Comparison of ENCODE assay signal across 12 cellular contexts in the genomic region with DNA sequence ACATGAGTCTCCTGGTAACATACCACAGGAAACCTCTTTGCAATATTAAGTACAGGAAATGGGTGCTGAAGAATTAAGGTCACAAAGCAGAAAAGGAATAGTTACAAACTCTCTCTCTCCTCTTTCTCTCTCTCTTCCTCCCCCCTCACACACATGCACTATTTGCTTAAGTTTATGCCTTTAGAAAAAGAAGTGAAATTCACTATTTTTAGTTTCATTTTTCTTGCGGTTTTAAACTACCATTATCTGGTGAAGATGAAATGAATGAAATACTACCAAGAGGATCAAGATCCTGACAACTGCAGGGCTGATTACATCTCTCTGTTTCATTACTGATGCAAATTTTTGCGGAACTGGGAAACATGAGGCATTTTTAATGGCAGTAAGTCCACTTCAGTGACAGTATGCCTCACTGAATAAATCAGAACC.
DNase-seq lines count a peak whose midpoint lies in the region; ATAC-seq and TF ChIP-seq lines count a peak whose summit lies in the region.
"Had no signal": no experiment of that assay in that cellular context is flagged by ENCODE, and none has a peak within 500 bp of the region (broad histone marks: within the 10 kb centered on the region; RNA-seq: fewer than 3 reads in every experiment).

No MANE protein-coding gene starts in this region.

- H3K36me3 Mint-ChIP-seq in CD8-positive, alpha-beta memory T cell = no peaks in the 10 kb centered on the region

- no peak for TF ChIP-seq CTCF in prostate gland (IDR thresholded peaks at IDR 0.05)

- H3K36me3 ChIP-seq in prostate gland = no peaks in the 10 kb centered on the region
- H3K36me3 ChIP-seq in CD8-positive, alpha-beta memory T cell (ENCODE audit: insufficient read depth, low read length) = no peaks in the 10 kb centered on the region
- H3K36me3 ChIP-seq in aorta (ENCODE audit: control insufficient read depth in 1 of 2, insufficient read depth in 2 of 2, low read length in 1 of 2) = no peaks in the 10 kb centered on the region
- H3K36me3 ChIP-seq: thoracic aorta had no signal

- H3K27me3 ChIP-seq in prostate gland (replicated peaks; ENCODE audit: insufficient read depth) = no peaks in the 10 kb centered on the region
- H3K27me3 ChIP-seq in CD8-positive, alpha-beta memory T cell (ENCODE audit: insufficient read depth, low read length, poor library complexity, severe bottlenecking) = no peaks in the 10 kb centered on the region
- H3K27me3 ChIP-seq in aorta (ENCODE audit: control insufficient read depth in 1 of 2, insufficient read depth in 2 of 2, low read length in 1 of 2) = no peaks in the 10 kb centered on the region

- H3K4me3 ChIP-seq in prostate gland (no peak overlapping the region), aorta (ENCODE audit: low read length in 2 of 2) (no peak overlapping the region)
- H3K4me3 ChIP-seq in CD8-positive, alpha-beta memory T cell (ENCODE audit: low read length) = no peak overlapping the region
- H3K4me3 ChIP-seq: coronary artery, thoracic aorta had no signal

- DNase-seq in germinal center (ENCODE audit: low spot score) = peak; percentile 33
- no peak for DNase-seq in stimulated activated CD4-positive, alpha-beta T cell treated with anti-CD3 and anti-CD28 coated beads, Interleukin-4, amount 100 ng/mL, for 1 hour
- DNase-seq in prostate gland (ENCODE audit: low spot score) = no peak
- DNase-seq in CD8-positive, alpha-beta memory T cell = no peak
- no peak for DNase-seq in aorta
- DNase-seq: activated CD4-positive, alpha-beta T cell treated with anti-CD3 and anti-CD28 coated beads, Interleukin-2, amount 50 U/mL, for 1 hour; NCI-H2029 treated with DMSO at 0.1 percent for 48 hours had no signal

- no peak for TF ChIP-seq POLR2A in prostate gland (IDR thresholded peaks at IDR 0.05)

- POLR2A ChIA-PET in CD8-positive, alpha-beta memory T cell (lab: Charles Lee) = no interaction called here

- H3K4me3 Mint-ChIP-seq in CD8-positive, alpha-beta memory T cell = peak overlapping the region in 1 of 7 donors; percentile 46

- no peak overlapping the region for H3K27ac Mint-ChIP-seq in CD8-positive, alpha-beta memory T cell

- intact Hi-C loops in prostate gland (cut with DNase I) = no loop called here
- intact Hi-C loops in aorta (cut with DNase I) = no loop called here

- ATAC-seq in GM18873 (IDR thresholded peaks at IDR 0.05; ENCODE audit: low FRiP score, unreplicated experiment) (peak; percentile 92), HG02571 (IDR thresholded peaks at IDR 0.05; ENCODE audit: unreplicated experiment) (peak; percentile 92), HG03565 (IDR thresholded peaks at IDR 0.05; ENCODE audit: unreplicated experiment) (peak; percentile 98), aorta (ENCODE audit: low FRiP score) (no peak)

- H3K9me3 ChIP-seq in prostate gland (no peaks in the 10 kb centered on the region), aorta (ENCODE audit: control insufficient read depth, low read length) (no peaks in the 10 kb centered on the region)
- H3K9me3 ChIP-seq in CD8-positive, alpha-beta memory T cell (ENCODE audit: low read length) = no peaks in the 10 kb centered on the region
- H3K9me3 ChIP-seq: thoracic aorta had no signal

- CTCF ChIA-PET in CD8-positive, alpha-beta memory T cell (lab: Charles Lee) = no interaction called here

- 60% methylated on average over 2 of the region's 2 CpGs for whole genome bisulfite sequencing in prostate gland
- 59 to 61% methylated on average over 2 of the region's 2 CpGs for WGBS in aorta, 2 donors

- H3K27me3 Mint-ChIP-seq in CD8-positive, alpha-beta memory T cell = peaks cover 0 to 3% of the 10 kb centered on the region in 2 donors

- no peaks in the 10 kb centered on the region for H3K4me1 ChIP-seq in prostate gland (replicated peaks)
- H3K4me1 ChIP-seq in CD8-positive, alpha-beta memory T cell (ENCODE audit: insufficient read depth, low read length) = no peaks in the 10 kb centered on the region
- H3K4me1 ChIP-seq in aorta (ENCODE audit: control insufficient read depth in 1 of 2, insufficient read depth in 2 of 2, low read length in 2 of 2) = peaks cover 0 to 1% of the 10 kb centered on the region in 2 donors

- peaks cover 4 to 9% (median 6%) of the 10 kb centered on the region in 3 donors for H3K4me1 Mint-ChIP-seq in CD8-positive, alpha-beta memory T cell

- peaks cover 0 to 3% (median 2%) of the 10 kb centered on the region in 5 donors for H3K9me3 Mint-ChIP-seq in CD8-positive, alpha-beta memory T cell

- no peak overlapping the region for H3K27ac ChIP-seq in prostate gland
- H3K27ac ChIP-seq in CD8-positive, alpha-beta memory T cell (ENCODE audit: low read depth, low read length) = no peak overlapping the region
- H3K27ac ChIP-seq in aorta (ENCODE audit: low read depth in 1 of 2, low read length in 2 of 2) = no peak overlapping the region
- H3K27ac ChIP-seq: coronary artery, thoracic aorta had no signal
